Comparison of ENCODE assay signal across 21 cellular contexts in the genomic region with DNA sequence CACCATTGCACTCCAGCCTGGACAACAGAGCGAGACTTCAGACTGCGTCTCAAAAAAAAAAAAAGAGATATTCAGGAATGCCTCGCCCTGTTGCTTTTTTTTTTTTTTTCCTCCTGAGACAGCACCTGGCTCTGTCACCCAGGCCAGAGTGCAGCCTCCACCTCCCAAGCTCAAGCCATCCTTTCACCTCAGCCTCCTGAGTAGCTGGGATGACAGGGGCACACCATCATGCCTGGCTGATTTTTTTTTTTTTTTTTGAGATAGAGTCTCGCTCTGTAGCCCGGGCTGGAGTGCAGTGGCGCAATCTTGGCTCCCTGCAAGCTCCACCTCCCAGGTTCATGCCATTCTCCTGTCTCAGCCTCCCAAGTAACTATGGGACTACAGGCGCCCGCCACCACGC.
"Had no signal": no experiment of that assay in that cellular context is flagged by ENCODE, and none has a peak within 500 bp of the region (broad histone marks: within the 10 kb centered on the region; RNA-seq: fewer than 3 reads in every experiment).

No MANE protein-coding gene starts in this region.

- H3K27me3 ChIP-seq: right atrium auricular region, suprapubic skin, thyroid gland had no signal

- H3K27ac ChIP-seq: coronary artery, lower lobe of right lung, parathyroid adenoma, right atrium auricular region, suprapubic skin, thyroid gland had no signal

- DNase-seq: dermis blood vessel endothelial cell; effector memory CD8-positive, alpha-beta T cell; left ventricle myocardium superior; lower lobe of right lung; naive B cell; stimulated activated CD4-positive, alpha-beta T cell treated with anti-CD3 and anti-CD28 coated beads, Interleukin-1b, Interleukin-23, amount 100 ng/mL, for 48 hours; stimulated activated CD4-positive, alpha-beta T cell treated with anti-CD3 and anti-CD28 coated beads, Interleukin-4, amount 100 ng/mL, for 1 hour; stimulated activated CD8-positive, alpha-beta memory T cell treated with anti-CD3 and anti-CD28 coated beads, Interleukin-4, amount 100 ng/mL, for 48 hours; stimulated activated naive CD4-positive, alpha-beta T cell; stimulated activated naive CD8-positive, alpha-beta T cell treated with anti-CD3 and anti-CD28 coated beads, Interleukin-15, amount 100 ng/mL, for 72 hours; thyroid gland had no signal

- H3K9me3 Mint-ChIP-seq: effector memory CD8-positive, alpha-beta T cell; memory B cell; naive B cell; natural killer cell treated with Interleukin-12 subunit alpha and Interleukin-12 subunit beta and Interleukin-15 and Interleukin-18, amount 100 ng/mL, for 72 hours; neural crest cell; stimulated activated naive CD8-positive, alpha-beta T cell treated with anti-CD3 and anti-CD28 coated beads, Interleukin-15, amount 100 ng/mL, for 72 hours; type B pancreatic cell had no signal

- H3K9me3 ChIP-seq: lower lobe of right lung, right atrium auricular region, suprapubic skin, thyroid gland had no signal

- H2AFZ ChIP-seq: parathyroid adenoma had no signal

- H3K9ac ChIP-seq: parathyroid adenoma had no signal

- H3K4me3 ChIP-seq: coronary artery, lower lobe of right lung, right atrium auricular region, skin epidermis, suprapubic skin, thyroid gland had no signal

- H3K4me3 Mint-ChIP-seq: effector memory CD8-positive, alpha-beta T cell; memory B cell; naive B cell; natural killer cell treated with Interleukin-12 subunit alpha and Interleukin-12 subunit beta and Interleukin-15 and Interleukin-18, amount 100 ng/mL, for 72 hours; neural crest cell; stimulated activated naive CD8-positive, alpha-beta T cell treated with anti-CD3 and anti-CD28 coated beads, Interleukin-15, amount 100 ng/mL, for 72 hours; type B pancreatic cell had no signal

- H3K4me1 ChIP-seq: parathyroid adenoma, right atrium auricular region, thyroid gland had no signal

- H3K27me3 Mint-ChIP-seq: effector memory CD8-positive, alpha-beta T cell; memory B cell; naive B cell; natural killer cell treated with Interleukin-12 subunit alpha and Interleukin-12 subunit beta and Interleukin-15 and Interleukin-18, amount 100 ng/mL, for 72 hours; progenitor cell of endocrine pancreas; stimulated activated naive CD8-positive, alpha-beta T cell treated with anti-CD3 and anti-CD28 coated beads, Interleukin-15, amount 100 ng/mL, for 72 hours; type B pancreatic cell had no signal

- H3K27ac Mint-ChIP-seq: effector memory CD8-positive, alpha-beta T cell; memory B cell; natural killer cell treated with Interleukin-12 subunit alpha and Interleukin-12 subunit beta and Interleukin-15 and Interleukin-18, amount 100 ng/mL, for 72 hours; progenitor cell of endocrine pancreas; stimulated activated naive CD8-positive, alpha-beta T cell treated with anti-CD3 and anti-CD28 coated beads, Interleukin-15, amount 100 ng/mL, for 72 hours; type B pancreatic cell had no signal
